ENCODE assay signal across 8 cellular contexts in the genomic region with DNA sequence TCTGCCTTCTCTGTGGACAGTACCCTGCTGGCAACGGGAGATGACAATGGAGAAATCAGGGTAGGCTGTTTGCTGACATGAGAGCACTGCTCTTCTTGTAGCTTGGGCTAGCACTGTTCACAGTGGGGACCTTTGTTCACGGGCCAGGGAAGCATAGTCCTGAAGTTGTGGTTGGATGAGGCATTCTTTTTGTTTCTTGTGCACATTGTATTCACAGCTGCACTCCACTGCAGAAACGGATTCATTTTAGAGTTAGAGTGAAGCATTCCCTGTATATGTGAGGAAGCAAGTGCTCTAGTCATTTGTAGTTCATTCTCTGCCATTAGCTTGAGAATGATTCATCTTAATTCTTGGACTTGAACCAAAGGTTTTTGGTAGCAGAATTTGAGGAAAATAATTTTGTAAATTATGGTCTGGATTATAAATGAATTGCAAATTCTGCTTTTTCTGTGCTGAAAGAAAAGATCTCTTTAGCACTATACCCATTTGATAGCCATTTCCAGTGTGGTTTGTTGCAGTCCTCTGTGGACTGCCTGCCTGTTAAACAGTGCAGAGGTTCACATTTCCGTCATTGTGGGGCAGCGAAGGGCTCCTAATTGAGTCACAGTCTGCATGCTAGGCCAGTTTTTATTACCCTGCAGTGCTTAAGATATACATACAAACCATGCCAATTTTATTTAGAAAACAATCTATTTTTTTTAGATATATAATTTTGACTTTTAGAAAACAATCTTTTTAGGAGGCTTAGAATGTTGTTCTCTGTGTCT.
DNase-seq lines count a peak whose midpoint lies in the region; ATAC-seq and TF ChIP-seq lines count a peak whose summit lies in the region.

No MANE protein-coding gene starts in this region.

- no peaks in the 10 kb centered on the region for H3K9me3 Mint-ChIP-seq in activated CD8-positive, alpha-beta memory T cell treated with anti-CD3 and anti-CD28 coated beads, Interleukin-2, amount 10 ng/mL, durations not matched to agents 7 days and 5 days (ENCODE audit: low read depth)
- H3K9me3 Mint-ChIP-seq in chondrocyte (ENCODE audit: low read depth) (no peaks in the 10 kb centered on the region), memory B cell (no peaks in the 10 kb centered on the region)

- H3K27me3 ChIP-seq in vagina, result no peaks in the 10 kb centered on the region

- H3K4me1 Mint-ChIP-seq in activated CD8-positive, alpha-beta memory T cell treated with anti-CD3 and anti-CD28 coated beads, Interleukin-2, amount 10 ng/mL, durations not matched to agents 7 days and 5 days, result peaks cover 20% of the 10 kb centered on the region
- H3K4me1 Mint-ChIP-seq in chondrocyte (ENCODE audit: low read depth), result peaks cover 10% of the 10 kb centered on the region
- peaks cover 3% of the 10 kb centered on the region for H3K4me1 Mint-ChIP-seq in memory B cell

- no peak overlapping the region for H3K4me3 ChIP-seq in vagina

- H3K27ac Mint-ChIP-seq in activated CD8-positive, alpha-beta memory T cell treated with anti-CD3 and anti-CD28 coated beads, Interleukin-2, amount 10 ng/mL, durations not matched to agents 7 days and 5 days, result peak overlapping the region; percentile 70
- H3K27ac Mint-ChIP-seq in chondrocyte (ENCODE audit: unreplicated experiment) (peak overlapping the region; percentile 28), memory B cell (peak overlapping the region; percentile 21)

- no peak for TF ChIP-seq POLR2A in vagina (IDR thresholded peaks at IDR 0.05)

- ATAC-seq in activated CD8-positive, alpha-beta memory T cell treated with anti-CD3 and anti-CD28 coated beads, Interleukin-2, amount 10 ng/mL, durations not matched to agents 7 days and 5 days, result peak; percentile 68
- ATAC-seq in GM21528 (IDR thresholded peaks at IDR 0.05; ENCODE audit: low FRiP score, unreplicated experiment) (peak; percentile 82), memory B cell (ENCODE audit: low read depth) (no peak)

- CTCF ChIA-PET in activated CD8-positive, alpha-beta memory T cell treated with anti-CD3 and anti-CD28 coated beads, Interleukin-2, amount 10 ng/mL, durations not matched to agents 7 days and 5 days (lab: Charles Lee), result interaction anchor here (0.6 to 2.5 kb wide), 5 partner anchors 14 to 273 kb away, joined by 4 to 24 read pairs (median 8); no protein-coding TSS in a partner anchor

- H3K36me3 ChIP-seq in vagina, result peaks cover 0 to 52% of the 10 kb centered on the region in 2 donors

- H3K4me3 Mint-ChIP-seq in activated CD8-positive, alpha-beta memory T cell treated with anti-CD3 and anti-CD28 coated beads, Interleukin-2, amount 10 ng/mL, durations not matched to agents 7 days and 5 days, result no peak overlapping the region
- no peak overlapping the region for H3K4me3 Mint-ChIP-seq in chondrocyte (ENCODE audit: unreplicated experiment)
- H3K4me3 Mint-ChIP-seq in memory B cell, result no peak overlapping the region

- H3K36me3 Mint-ChIP-seq in activated CD8-positive, alpha-beta memory T cell treated with anti-CD3 and anti-CD28 coated beads, Interleukin-2, amount 10 ng/mL, durations not matched to agents 7 days and 5 days, result peaks cover 47% of the 10 kb centered on the region
- H3K36me3 Mint-ChIP-seq in chondrocyte (ENCODE audit: low read depth) (peaks cover 16% of the 10 kb centered on the region), memory B cell (peaks cover 37% of the 10 kb centered on the region)

- TF ChIP-seq CTCF in chondrocyte (IDR thresholded peaks at IDR 0.05), result peak; percentile 80
- peak in 1 of 3 experiments; percentile 15 for TF ChIP-seq CTCF in vagina (IDR thresholded peaks at IDR 0.05)

- intact Hi-C loops in vagina (cut with DNase I), result no loop called here

- DNase-seq in activated CD8-positive, alpha-beta memory T cell treated with anti-CD3 and anti-CD28 coated beads, Interleukin-2, amount 10 ng/mL, durations not matched to agents 7 days and 5 days, result peak; percentile 76
- DNase-seq in activated CD8-positive, alpha-beta memory T cell treated with anti-CD3 and anti-CD28 coated beads for 24 hours, result no peak
- peak; percentile 54 for DNase-seq in HT1080 (ENCODE audit: low read depth)
- peak; percentile 7 for DNase-seq in SHP77 treated with DMSO at 0.1 percent for 48 hours (lab: John Stamatoyannopoulos, UW)
- no peak for DNase-seq in chondrocyte (ENCODE audit: low spot score)
- no peak for DNase-seq in memory B cell (ENCODE audit: low spot score in 2 of 2)
- no peak for DNase-seq in vagina (ENCODE audit: extremely low spot score in 2 of 2)

- H3K27me3 Mint-ChIP-seq in activated CD8-positive, alpha-beta memory T cell treated with anti-CD3 and anti-CD28 coated beads, Interleukin-2, amount 10 ng/mL, durations not matched to agents 7 days and 5 days, result no peaks in the 10 kb centered on the region
- no peaks in the 10 kb centered on the region for H3K27me3 Mint-ChIP-seq in chondrocyte (ENCODE audit: low read depth)
- H3K27me3 Mint-ChIP-seq in memory B cell, result no peaks in the 10 kb centered on the region

- H3K4me1 ChIP-seq in vagina, result no peaks in the 10 kb centered on the region

- H3K27ac ChIP-seq in vagina, result no peak overlapping the region

- H3K9me3 ChIP-seq in vagina, result no peaks in the 10 kb centered on the region

Comparison
In these comparisons a context has a peak if more than half of its experiments do, and no peak if none do; other contexts are left out.
1. DNase-seq: peak in activated CD8-positive, alpha-beta memory T cell treated with anti-CD3 and anti-CD28 coated beads, Interleukin-2, amount 10 ng/mL, durations not matched to agents 7 days and 5 days (single experiment), HT1080 (single experiment) and SHP77 treated with DMSO at 0.1 percent for 48 hours (single experiment); none in activated CD8-positive, alpha-beta memory T cell treated with anti-CD3 and anti-CD28 coated beads for 24 hours (single experiment), chondrocyte (single experiment), memory B cell (0 of 2) and vagina (0 of 2).
2. Peak in every context shown above with its lines, with median percentiles within 50 percentile points of each other: H3K27ac Mint-ChIP-seq.